8 cellular contexts compared by ENCODE assay signal in genomic region chr5:6780802-6781391, GRCh38.
DNase-seq lines count a peak whose midpoint lies in the region; ATAC-seq and TF ChIP-seq lines count a peak whose summit lies in the region.

No MANE protein-coding gene starts in this region.

- peaks cover 3% of the 10 kb centered on the region for H3K4me1 Mint-ChIP-seq in activated naive CD4-positive, alpha-beta T cell treated with anti-CD3 and anti-CD28 coated beads, Interleukin-2, amount 10 ng/mL, durations not matched to agents 7 days and 5 days

- H3K36me3 Mint-ChIP-seq in activated naive CD4-positive, alpha-beta T cell treated with anti-CD3 and anti-CD28 coated beads, Interleukin-2, amount 10 ng/mL, durations not matched to agents 7 days and 5 days = no peaks in the 10 kb centered on the region

- no peak overlapping the region for H3K4me3 Mint-ChIP-seq in activated naive CD4-positive, alpha-beta T cell treated with anti-CD3 and anti-CD28 coated beads, Interleukin-2, amount 10 ng/mL, durations not matched to agents 7 days and 5 days

- no peak overlapping the region for H3K4me2 ChIP-seq in osteoblast (ENCODE audit: insufficient read depth, low read length)

- peak; percentile 89 for TF ChIP-seq CTCF in GM12864 (IDR thresholded peaks at IDR 0.05; ENCODE audit: low read depth, low read length, missing control alignments)
- peak; percentile 50 for TF ChIP-seq CTCF in osteoblast (IDR thresholded peaks at IDR 0.05; ENCODE audit: extremely low read depth, low read depth, low read length)

- H3K27ac Mint-ChIP-seq in activated naive CD4-positive, alpha-beta T cell treated with anti-CD3 and anti-CD28 coated beads, Interleukin-2, amount 10 ng/mL, durations not matched to agents 7 days and 5 days = no peak overlapping the region

- intact Hi-C loops in Right ventricle myocardium inferior (cut with DNase I) = no loop called here

- CTCF ChIA-PET in activated naive CD4-positive, alpha-beta T cell treated with anti-CD3 and anti-CD28 coated beads, Interleukin-2, amount 10 ng/mL, durations not matched to agents 7 days and 5 days (lab: Charles Lee) = interaction anchor here (1.0 to 2.1 kb wide), 2 partner anchors 11 to 15 kb away, joined by 4 read pairs; no protein-coding TSS in a partner anchor

- in situ Hi-C loops in KBM-7 (cut with MboI; ENCODE audit: low pct_unique_long_range_greater_than_20kb, low sequenced_read_pairs) = no loop called here

- H3K36me3 ChIP-seq in osteoblast (ENCODE audit: insufficient read depth, low read length) = no peaks in the 10 kb centered on the region

- ATAC-seq in GM21526 (IDR thresholded peaks at IDR 0.05; ENCODE audit: low FRiP score, unreplicated experiment) (peak; percentile 77), esophagus mucosa (no peak), Right ventricle myocardium inferior (no peak)

- no peaks in the 10 kb centered on the region for H4K20me1 ChIP-seq in osteoblast (ENCODE audit: insufficient read depth, low read length)

- H2AFZ ChIP-seq in osteoblast (ENCODE audit: low read length) = no peak overlapping the region

- H3K4me3 ChIP-seq in GM12864 (ENCODE audit: low read depth, low read length) = no peak overlapping the region
- no peak overlapping the region for H3K4me3 ChIP-seq in osteoblast (ENCODE audit: insufficient read depth, low read length)

- H3K9me3 Mint-ChIP-seq in activated naive CD4-positive, alpha-beta T cell treated with anti-CD3 and anti-CD28 coated beads, Interleukin-2, amount 10 ng/mL, durations not matched to agents 7 days and 5 days = no peaks in the 10 kb centered on the region

- no peaks in the 10 kb centered on the region for H3K79me2 ChIP-seq in osteoblast (ENCODE audit: insufficient read depth, low read length)

- no peaks in the 10 kb centered on the region for H3K27me3 ChIP-seq in osteoblast (ENCODE audit: insufficient read depth, low read length)

- H3K4me1 ChIP-seq in osteoblast (ENCODE audit: insufficient read depth, low read length) = no peaks in the 10 kb centered on the region

- no peaks in the 10 kb centered on the region for H3K9me3 ChIP-seq in osteoblast (ENCODE audit: low read depth, low read length)

- H3K27ac ChIP-seq in osteoblast (ENCODE audit: low read depth, low read length) = no peak overlapping the region

- H3K27me3 Mint-ChIP-seq in activated naive CD4-positive, alpha-beta T cell treated with anti-CD3 and anti-CD28 coated beads, Interleukin-2, amount 10 ng/mL, durations not matched to agents 7 days and 5 days = peaks cover 30% of the 10 kb centered on the region

- DNase-seq in GM12864 (ENCODE audit: low read depth) (peak; percentile 8), KBM-7 (peak; percentile 36), osteoblast (ENCODE audit: insufficient read length, low spot score, missing footprints) (peak; percentile 55), midbrain (lab: John Stamatoyannopoulos, UW) (no peak), Right ventricle myocardium inferior (ENCODE audit: missing footprints) (no peak)
- DNase-seq in activated naive CD4-positive, alpha-beta T cell treated with anti-CD3 and anti-CD28 coated beads, Interleukin-2, amount 10 ng/mL, durations not matched to agents 7 days and 5 days = peak; percentile 54

Comparison
In these comparisons a context has a peak if more than half of its experiments do, and no peak if none do; other contexts are left out.
1. DNase-seq: peak in GM12864 (single experiment), KBM-7 (single experiment), activated naive CD4-positive, alpha-beta T cell treated with anti-CD3 and anti-CD28 coated beads, Interleukin-2, amount 10 ng/mL, durations not matched to agents 7 days and 5 days (single experiment) and osteoblast (single experiment); none in midbrain (single experiment) and Right ventricle myocardium inferior (single experiment).